ENCODE assay signal across 1 cellular context in genomic region chr7:115113776-115114175, GRCh38.
TF ChIP-seq lines count a peak whose summit lies in the region.

No MANE protein-coding gene starts in this region.

TF ChIP-seq in liver, 16 proteins besides CTCF, POLR2A, EP300 and RAD21 (continued from another document):
- peak; percentile 93 to 99 for TF ChIP-seq EGR1 (IDR thresholded peaks at IDR 0.05; ENCODE audit: low read depth in 2 of 2)
- TF ChIP-seq FOXA1 (IDR thresholded peaks at IDR 0.05): peak; percentile 78
- peak; percentile 81 for TF ChIP-seq REST (IDR thresholded peaks at IDR 0.05)
